1 cellular context compared by ENCODE assay signal in the genomic region with DNA sequence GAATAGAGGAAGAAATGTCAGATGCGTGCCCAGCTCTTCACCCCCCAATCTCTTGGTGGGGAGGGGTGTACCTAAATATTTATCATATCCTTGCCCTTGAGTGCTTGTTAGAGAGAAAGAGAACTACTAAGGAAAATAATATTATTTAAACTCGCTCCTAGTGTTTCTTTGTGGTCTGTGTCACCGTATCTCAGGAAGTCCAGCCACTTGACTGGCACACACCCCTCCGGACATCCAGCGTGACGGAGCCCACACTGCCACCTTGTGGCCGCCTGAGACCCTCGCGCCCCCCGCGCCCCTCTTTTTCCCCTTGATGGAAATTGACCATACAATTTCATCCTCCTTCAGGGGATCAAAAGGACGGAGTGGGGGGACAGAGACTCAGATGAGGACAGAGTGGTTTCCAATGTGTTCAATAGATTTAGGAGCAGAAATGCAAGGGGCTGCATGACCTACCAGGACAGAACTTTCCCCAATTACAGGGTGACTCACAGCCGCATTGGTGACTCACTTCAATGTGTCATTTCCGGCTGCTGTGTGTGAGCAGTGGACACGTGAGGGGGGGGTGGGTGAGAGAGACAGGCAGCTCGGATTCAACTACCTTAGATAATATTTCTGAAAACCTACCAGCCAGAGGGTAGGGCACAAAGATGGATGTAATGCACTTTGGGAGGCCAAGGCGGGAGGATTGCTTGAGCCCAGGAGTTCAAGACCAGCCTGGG.
TF ChIP-seq lines count a peak whose summit lies in the region.

No MANE protein-coding gene starts in this region.

TF ChIP-seq in HepG2, 621 proteins besides CTCF, POLR2A, EP300 and RAD21 (continued from another document and continues in another):
- TF ChIP-seq REST (IDR thresholded peaks at IDR 0.05; ENCODE audit: borderline replicate concordance in 1 of 2, low read depth in 1 of 2, low read length in 2 of 2) (peak in 1 of 2 experiments; percentile 30; a peak in 1 of 4 replicates), FOSL1 (CRISPR knock-in tag; IDR thresholded peaks at IDR 0.05; ENCODE audit: borderline replicate concordance) (peak; percentile 77), YEATS4 (CRISPR knock-in tag; IDR thresholded peaks at IDR 0.05; ENCODE audit: borderline replicate concordance) (no peak), ATF3 (CRISPR knock-in tag; IDR thresholded peaks at IDR 0.05) (peak; percentile 93), FOXA3 (CRISPR knock-in tag; IDR thresholded peaks at IDR 0.05) (peak; percentile 64), ATF7 (IDR thresholded peaks at IDR 0.05) (peak; percentile 24; the same call in 1 of the 2 replicates), ATF7 (CRISPR knock-in tag; IDR thresholded peaks at IDR 0.05) (no peak), ZNF619 (CRISPR knock-in tag; IDR thresholded peaks at IDR 0.05) (0 out of 2 replicates have a peak, but pooled peaks have one; percentile 65), KDM2A (CRISPR knock-in tag; IDR thresholded peaks at IDR 0.05; ENCODE audit: borderline replicate concordance, low read depth) (peak; percentile 50; the same call in 1 of the 2 replicates), ZNF281 (CRISPR knock-in tag; IDR thresholded peaks at IDR 0.05; ENCODE audit: borderline replicate concordance) (peak; percentile 76), POLR2AphosphoS5 (IDR thresholded peaks at IDR 0.05; ENCODE audit: low read depth, low read length) (peak; percentile 58; the same call in 1 of the 2 replicates), KDM3A (CRISPR knock-in tag; IDR thresholded peaks at IDR 0.05; ENCODE audit: low read depth) (0 out of 2 replicates have a peak, but pooled peaks have one; percentile 46), STAG1 (CRISPR knock-in tag; IDR thresholded peaks at IDR 0.05) (peak; percentile 67), TEAD2 (CRISPR knock-in tag; IDR thresholded peaks at IDR 0.05) (no peak), ZNF749 (CRISPR knock-in tag; IDR thresholded peaks at IDR 0.05; ENCODE audit: borderline replicate concordance) (no peak), ZFP37 (CRISPR knock-in tag; IDR thresholded peaks at IDR 0.05; ENCODE audit: borderline replicate concordance) (0 out of 2 replicates have a peak, but pooled peaks have one; percentile 27), SAP130 (CRISPR knock-in tag; IDR thresholded peaks at IDR 0.05; ENCODE audit: low read depth) (peak; percentile 59; the same call in 1 of the 2 replicates), RXRA (CRISPR knock-in tag; IDR thresholded peaks at IDR 0.05) (peak; percentile 48; the same call in 1 of the 2 replicates), ZBTB38 (CRISPR knock-in tag; IDR thresholded peaks at IDR 0.05) (peak; percentile 56; the same call in 1 of the 2 replicates), IRF2 (CRISPR knock-in tag; IDR thresholded peaks at IDR 0.05) (peak; percentile 54), ZNF790 (CRISPR knock-in tag; IDR thresholded peaks at IDR 0.05; ENCODE audit: borderline replicate concordance) (no peak), PAXIP1 (CRISPR knock-in tag; conservative IDR thresholded peaks at IDR 0.05) (peak; percentile 49; the same call in 1 of the 2 replicates)
- TF ChIP-seq, protein P1, sequence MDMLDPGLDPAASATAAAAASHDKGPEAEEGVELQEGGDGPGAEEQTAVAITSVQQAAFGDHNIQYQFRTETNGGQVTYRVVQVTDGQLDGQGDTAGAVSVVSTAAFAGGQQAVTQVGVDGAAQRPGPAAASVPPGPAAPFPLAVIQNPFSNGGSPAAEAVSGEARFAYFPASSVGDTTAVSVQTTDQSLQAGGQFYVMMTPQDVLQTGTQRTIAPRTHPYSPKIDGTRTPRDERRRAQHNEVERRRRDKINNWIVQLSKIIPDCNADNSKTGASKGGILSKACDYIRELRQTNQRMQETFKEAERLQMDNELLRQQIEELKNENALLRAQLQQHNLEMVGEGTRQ (IDR thresholded peaks at IDR 0.05; ENCODE audit: low read depth, low read length) = peak; percentile 77
- TF ChIP-seq, protein P1 (CRISPR knock-in tag; IDR thresholded peaks at IDR 0.05; ENCODE audit: borderline replicate concordance) = peak; percentile 62; the same call in 1 of the 2 replicates
- TF ChIP-seq, protein P2, sequence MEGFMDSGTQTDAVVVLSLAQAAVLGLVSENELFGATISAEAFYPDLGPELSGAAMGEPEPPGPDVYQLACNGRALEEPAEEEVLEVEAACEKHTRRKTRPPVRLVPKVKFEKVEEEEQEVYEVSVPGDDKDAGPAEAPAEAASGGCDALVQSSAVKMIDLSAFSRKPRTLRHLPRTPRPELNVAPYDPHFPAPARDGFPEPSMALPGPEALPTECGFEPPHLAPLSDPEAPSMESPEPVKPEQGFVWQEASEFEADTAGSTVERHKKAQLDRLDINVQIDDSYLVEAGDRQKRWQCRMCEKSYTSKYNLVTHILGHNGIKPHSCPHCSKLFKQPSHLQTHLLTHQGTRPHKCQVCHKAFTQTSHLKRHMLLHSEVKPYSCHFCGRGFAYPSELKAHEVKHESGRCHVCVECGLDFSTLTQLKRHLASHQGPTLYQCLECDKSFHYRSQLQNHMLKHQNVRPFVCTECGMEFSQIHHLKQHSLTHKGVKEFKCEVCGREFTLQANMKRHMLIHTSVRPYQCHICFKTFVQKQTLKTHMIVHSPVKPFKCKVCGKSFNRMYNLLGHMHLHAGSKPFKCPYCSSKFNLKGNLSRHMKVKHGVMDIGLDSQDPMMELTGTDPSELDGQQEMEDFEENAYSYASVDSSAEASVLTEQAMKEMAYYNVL (CRISPR knock-in tag; IDR thresholded peaks at IDR 0.05; ENCODE audit: borderline replicate concordance) = peak; percentile 50; the same call in 1 of the 2 replicates
- TF ChIP-seq, protein P3, sequence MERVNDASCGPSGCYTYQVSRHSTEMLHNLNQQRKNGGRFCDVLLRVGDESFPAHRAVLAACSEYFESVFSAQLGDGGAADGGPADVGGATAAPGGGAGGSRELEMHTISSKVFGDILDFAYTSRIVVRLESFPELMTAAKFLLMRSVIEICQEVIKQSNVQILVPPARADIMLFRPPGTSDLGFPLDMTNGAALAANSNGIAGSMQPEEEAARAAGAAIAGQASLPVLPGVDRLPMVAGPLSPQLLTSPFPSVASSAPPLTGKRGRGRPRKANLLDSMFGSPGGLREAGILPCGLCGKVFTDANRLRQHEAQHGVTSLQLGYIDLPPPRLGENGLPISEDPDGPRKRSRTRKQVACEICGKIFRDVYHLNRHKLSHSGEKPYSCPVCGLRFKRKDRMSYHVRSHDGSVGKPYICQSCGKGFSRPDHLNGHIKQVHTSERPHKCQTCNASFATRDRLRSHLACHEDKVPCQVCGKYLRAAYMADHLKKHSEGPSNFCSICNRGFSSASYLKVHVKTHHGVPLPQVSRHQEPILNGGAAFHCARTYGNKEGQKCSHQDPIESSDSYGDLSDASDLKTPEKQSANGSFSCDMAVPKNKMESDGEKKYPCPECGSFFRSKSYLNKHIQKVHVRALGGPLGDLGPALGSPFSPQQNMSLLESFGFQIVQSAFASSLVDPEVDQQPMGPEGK (CRISPR knock-in tag; IDR thresholded peaks at IDR 0.05) = peak; percentile 83
- TF ChIP-seq, protein P4, sequence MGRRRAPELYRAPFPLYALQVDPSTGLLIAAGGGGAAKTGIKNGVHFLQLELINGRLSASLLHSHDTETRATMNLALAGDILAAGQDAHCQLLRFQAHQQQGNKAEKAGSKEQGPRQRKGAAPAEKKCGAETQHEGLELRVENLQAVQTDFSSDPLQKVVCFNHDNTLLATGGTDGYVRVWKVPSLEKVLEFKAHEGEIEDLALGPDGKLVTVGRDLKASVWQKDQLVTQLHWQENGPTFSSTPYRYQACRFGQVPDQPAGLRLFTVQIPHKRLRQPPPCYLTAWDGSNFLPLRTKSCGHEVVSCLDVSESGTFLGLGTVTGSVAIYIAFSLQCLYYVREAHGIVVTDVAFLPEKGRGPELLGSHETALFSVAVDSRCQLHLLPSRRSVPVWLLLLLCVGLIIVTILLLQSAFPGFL (CRISPR knock-in tag; IDR thresholded peaks at IDR 0.05) = no peak
- TF ChIP-seq, protein P5, sequence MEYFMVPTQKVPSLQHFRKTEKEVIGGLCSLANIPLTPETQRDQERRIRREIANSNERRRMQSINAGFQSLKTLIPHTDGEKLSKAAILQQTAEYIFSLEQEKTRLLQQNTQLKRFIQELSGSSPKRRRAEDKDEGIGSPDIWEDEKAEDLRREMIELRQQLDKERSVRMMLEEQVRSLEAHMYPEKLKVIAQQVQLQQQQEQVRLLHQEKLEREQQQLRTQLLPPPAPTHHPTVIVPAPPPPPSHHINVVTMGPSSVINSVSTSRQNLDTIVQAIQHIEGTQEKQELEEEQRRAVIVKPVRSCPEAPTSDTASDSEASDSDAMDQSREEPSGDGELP (IDR thresholded peaks at IDR 0.05; ENCODE audit: borderline replicate concordance, low read depth) = no peak
- TF ChIP-seq, protein P6, sequence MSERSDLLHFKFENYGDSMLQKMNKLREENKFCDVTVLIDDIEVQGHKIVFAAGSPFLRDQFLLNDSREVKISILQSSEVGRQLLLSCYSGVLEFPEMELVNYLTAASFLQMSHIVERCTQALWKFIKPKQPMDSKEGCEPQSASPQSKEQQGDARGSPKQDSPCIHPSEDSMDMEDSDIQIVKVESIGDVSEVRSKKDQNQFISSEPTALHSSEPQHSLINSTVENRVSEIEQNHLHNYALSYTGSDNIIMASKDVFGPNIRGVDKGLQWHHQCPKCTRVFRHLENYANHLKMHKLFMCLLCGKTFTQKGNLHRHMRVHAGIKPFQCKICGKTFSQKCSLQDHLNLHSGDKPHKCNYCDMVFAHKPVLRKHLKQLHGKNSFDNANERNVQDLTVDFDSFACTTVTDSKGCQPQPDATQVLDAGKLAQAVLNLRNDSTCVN (CRISPR knock-in tag; IDR thresholded peaks at IDR 0.05; ENCODE audit: borderline replicate concordance) = 0 out of 2 replicates have a peak, but pooled peaks have one; percentile 34
